22 cellular contexts compared by ENCODE assay signal in the genomic region with DNA sequence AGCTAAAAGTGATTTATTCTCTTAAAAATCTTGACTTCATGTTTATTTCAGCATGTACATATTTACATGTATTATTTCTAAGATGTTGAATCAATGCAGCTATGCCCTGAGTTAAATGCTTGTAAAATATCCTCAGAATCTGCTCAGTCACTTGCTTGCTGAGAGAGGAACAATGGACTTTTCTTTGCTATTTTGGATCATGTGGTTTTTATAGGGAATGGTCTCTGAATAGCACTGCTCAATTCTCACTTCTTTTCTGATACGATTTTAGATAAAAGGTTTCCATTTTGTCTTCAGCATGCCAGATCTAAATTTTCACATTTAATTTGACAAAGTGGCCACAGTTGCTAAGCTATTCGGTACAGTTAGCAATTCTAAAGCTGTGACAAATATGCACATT.
"Had no signal": no experiment of that assay in that cellular context is flagged by ENCODE, and none has a peak within 500 bp of the region (broad histone marks: within the 10 kb centered on the region; RNA-seq: fewer than 3 reads in every experiment).

No MANE protein-coding gene starts in this region.

- H3K4me3 ChIP-seq: colonic mucosa, esophagus squamous epithelium, lower lobe of right lung, mucosa of descending colon, pancreas, right lobe of liver, thyroid gland, vagina had no signal

- H3K36me3 ChIP-seq: colonic mucosa, esophagus squamous epithelium, lower lobe of right lung, neutrophil, pancreas, right lobe of liver, thyroid gland, vagina had no signal

- DNase-seq: colonic mucosa; dermis blood vessel endothelial cell; effector memory CD4-positive, alpha-beta T cell; erythroblast; esophagus squamous epithelium; head of caudate nucleus; left ventricle myocardium superior; lower lobe of right lung; mucosa of descending colon; naive B cell; pancreas; right lobe of liver; small intestine; stimulated activated CD4-positive, alpha-beta T cell treated with anti-CD3 and anti-CD28 coated beads, Interleukin-15, amount 100 ng/mL, for 24 hours; stimulated activated CD4-positive, alpha-beta T cell treated with anti-CD3 and anti-CD28 coated beads, Interleukin-4, amount 100 ng/mL, for 1 hour; stimulated activated CD8-positive, alpha-beta memory T cell treated with anti-CD3 and anti-CD28 coated beads, Interleukin-4, amount 100 ng/mL, for 48 hours; stimulated activated naive CD4-positive, alpha-beta T cell; stimulated activated naive CD8-positive, alpha-beta T cell treated with anti-CD3 and anti-CD28 coated beads, Interleukin-15, amount 100 ng/mL, for 72 hours; thyroid gland; trophoblast cell had no signal

- H3K27ac ChIP-seq: colonic mucosa, esophagus squamous epithelium, lower lobe of right lung, neutrophil, pancreas, right lobe of liver, thyroid gland, vagina had no signal

- H3K9me3 ChIP-seq: colonic mucosa, lower lobe of right lung, mucosa of descending colon, neutrophil, pancreas, right lobe of liver, thyroid gland, vagina had no signal

- H3K27me3 ChIP-seq: colonic mucosa, esophagus squamous epithelium, neutrophil, pancreas, right lobe of liver, thyroid gland, vagina had no signal

- H3K4me1 ChIP-seq: colonic mucosa, esophagus squamous epithelium, lower lobe of right lung, pancreas, right lobe of liver, thyroid gland, vagina had no signal
